Comparison of ENCODE assay signal across 12 cellular contexts in genomic region chr3:118987466-118987865, GRCh38. TPM values are rescaled to one million over a fixed set of nuclear protein-coding genes. Genes with fewer than 3 reads are reported as not detected.
DNase-seq lines count a peak whose midpoint lies in the region; ATAC-seq and TF ChIP-seq lines count a peak whose summit lies in the region.
"Had no signal": no experiment of that assay in that cellular context is flagged by ENCODE, and none has a peak within 500 bp of the region (broad histone marks: within the 10 kb centered on the region; RNA-seq: fewer than 3 reads in every experiment).

No MANE protein-coding gene starts in this region.

- no peaks in the 10 kb centered on the region for H3K9me3 ChIP-seq in heart right ventricle

- H3K36me3 ChIP-seq in heart right ventricle = no peaks in the 10 kb centered on the region

- H3K4me1 ChIP-seq in heart right ventricle = peaks cover 0 to 44% (median 21%) of the 10 kb centered on the region in 9 donors

- no peaks in the 10 kb centered on the region for H3K27me3 ChIP-seq in heart right ventricle

- H3K27me3 Mint-ChIP-seq in activated naive CD4-positive, alpha-beta T cell treated with anti-CD3 and anti-CD28 coated beads, Interleukin-2, amount 10 ng/mL, durations not matched to agents 7 days and 5 days = no peaks in the 10 kb centered on the region

- H3K36me3 Mint-ChIP-seq in activated naive CD4-positive, alpha-beta T cell treated with anti-CD3 and anti-CD28 coated beads, Interleukin-2, amount 10 ng/mL, durations not matched to agents 7 days and 5 days = no peaks in the 10 kb centered on the region

- H3K4me3 Mint-ChIP-seq in activated naive CD4-positive, alpha-beta T cell treated with anti-CD3 and anti-CD28 coated beads, Interleukin-2, amount 10 ng/mL, durations not matched to agents 7 days and 5 days = no peak overlapping the region

- peak in 6 of 8 donors; percentile 50 to 87 (median 73) for ATAC-seq in heart right ventricle
- ATAC-seq in HG03469 (IDR thresholded peaks at IDR 0.05; ENCODE audit: unreplicated experiment) = no peak
- ATAC-seq in SK-N-SH treated with all-trans-retinoic acid at 6 μM for 48 hours = no peak
- no peak for ATAC-seq in HG02981 (IDR thresholded peaks at IDR 0.05; ENCODE audit: unreplicated experiment)

- peaks cover 18% of the 10 kb centered on the region for H3K4me1 Mint-ChIP-seq in activated naive CD4-positive, alpha-beta T cell treated with anti-CD3 and anti-CD28 coated beads, Interleukin-2, amount 10 ng/mL, durations not matched to agents 7 days and 5 days

- peak; percentile 33 for DNase-seq in EH (ENCODE audit: low read depth)
- peak in 55 of 58 donors; percentile 5 to 90 (median 79) for DNase-seq in anterior cingulate cortex (lab: John Stamatoyannopoulos, UW)
- DNase-seq in heart right ventricle = peak; percentile 44 to 58
- DNase-seq in renal cortical epithelial cell (ENCODE audit: low read depth) = peak; percentile 61
- DNase-seq in activated naive CD4-positive, alpha-beta T cell treated with anti-CD3 and anti-CD28 coated beads, Interleukin-2, amount 10 ng/mL, durations not matched to agents 7 days and 5 days = no peak
- DNase-seq: activated T-cell treated with anti-CD3 and anti-CD28 coated beads, Interleukin-2, amount 50 U/mL, for 48 hours; NCI-H526; stimulated activated CD4-positive, alpha-beta T cell treated with anti-CD3 and anti-CD28 coated beads, Interleukin-2, amount 100 ng/mL, for 48 hours; T-helper 9 cell had no signal

- intact Hi-C loops in heart right ventricle (cut with DNase I) = no loop called here

- H3K27ac ChIP-seq in heart right ventricle = peak overlapping the region in 1 of 10 donors; percentile 32

- CTCF ChIA-PET in activated naive CD4-positive, alpha-beta T cell treated with anti-CD3 and anti-CD28 coated beads, Interleukin-2, amount 10 ng/mL, durations not matched to agents 7 days and 5 days (lab: Charles Lee) = interaction anchor here (0.7 kb wide), 1 partner anchor 47 kb away, joined by 3 read pairs; the partner anchor contains the start of gene IGSF11

- WGBS in heart right ventricle, 2 donors = 18 to 26% methylated on average over 2 of the region's 2 CpGs

- TF ChIP-seq CTCF in heart right ventricle (IDR thresholded peaks at IDR 0.05) = no peak

- no peak overlapping the region for H3K27ac Mint-ChIP-seq in activated naive CD4-positive, alpha-beta T cell treated with anti-CD3 and anti-CD28 coated beads, Interleukin-2, amount 10 ng/mL, durations not matched to agents 7 days and 5 days

- no peak overlapping the region for H3K4me3 ChIP-seq in heart right ventricle

- no peaks in the 10 kb centered on the region for H3K9me3 Mint-ChIP-seq in activated naive CD4-positive, alpha-beta T cell treated with anti-CD3 and anti-CD28 coated beads, Interleukin-2, amount 10 ng/mL, durations not matched to agents 7 days and 5 days

TF ChIP-seq in SK-N-SH treated with all-trans-retinoic acid at 6 μM for 48 hours, 23 proteins besides CTCF, POLR2A, EP300 and RAD21:
- TF ChIP-seq BACH2 (CRISPR knock-in tag; IDR thresholded peaks at IDR 0.05; ENCODE audit: borderline replicate concordance) = no peak
- TF ChIP-seq ZNF565 (CRISPR knock-in tag; conservative IDR thresholded peaks at IDR 0.05; ENCODE audit: low read depth) = no peak
- TF ChIP-seq GLIS3 (CRISPR knock-in tag; IDR thresholded peaks at IDR 0.05) = no peak
- no peak for TF ChIP-seq CSRNP3 (CRISPR knock-in tag; IDR thresholded peaks at IDR 0.05)
- TF ChIP-seq ESRRG (CRISPR knock-in tag; IDR thresholded peaks at IDR 0.05) = no peak

RNA-seq across cellular contexts. Expression of gene IGSF11, which starts 47.2 kb away (rescaled TPM):
- total RNA-seq in heart right ventricle (1 to 10 TPM in 6 of 10 donors, under 1 TPM in 4; 0.45 to 6.1 (median 1.6) TPM), renal cortical epithelial cell (0.05 TPM in 1 of 2 replicates, not detected in the other)
- under 1 TPM; 0.29 to 0.88 TPM for polyA plus RNA-seq in heart right ventricle

Comparison
In these comparisons a context has a peak if more than half of its experiments do, and no peak if none do; other contexts are left out.
1. ATAC-seq: peak in heart right ventricle (6 of 8); none in HG03469 (single experiment), SK-N-SH treated with all-trans-retinoic acid at 6 μM for 48 hours (single experiment) and HG02981 (single experiment).